ENCODE assay signal across 11 cellular contexts in genomic region chrX:134375691-134376090, GRCh38. TPM values are rescaled to one million over a fixed set of nuclear protein-coding genes. Genes with fewer than 3 reads are reported as not detected.
DNase-seq lines count a peak whose midpoint lies in the region; ATAC-seq, FAIRE-seq and TF ChIP-seq lines count a peak whose summit lies in the region.
"Had no signal": no experiment of that assay in that cellular context is flagged by ENCODE, and none has a peak within 500 bp of the region (broad histone marks: within the 10 kb centered on the region; RNA-seq: fewer than 3 reads in every experiment).

No MANE protein-coding gene starts in this region.

- H3K9ac ChIP-seq in PC-3 (ENCODE audit: low read length), result peak overlapping the region; percentile 94

- WGBS in A549 (ENCODE audit: missing lambda C conversion rate), result 73% methylated on average over 4 of the region's 4 CpGs
- WGBS in ectodermal cell, 2 experiments, result 57% methylated on average over 4 of the region's 4 CpGs; no CpG with 5 or more reads in 1 of the 2 experiments
- WGBS in right cardiac atrium, result 51% methylated on average over 4 of the region's 4 CpGs
- 38 to 56% (median 40%) methylated on average over 4 of the region's 4 CpGs for WGBS in stomach, 5 donors

- H3K27me3 ChIP-seq in DOHH2 (ENCODE audit: control insufficient read depth, low read length), result no peaks in the 10 kb centered on the region
- H3K27me3 ChIP-seq in PC-3 (ENCODE audit: low read length), result no peaks in the 10 kb centered on the region
- H3K27me3 ChIP-seq in ectodermal cell (ENCODE audit: control insufficient read depth, insufficient read depth, low read length, poor library complexity, severe bottlenecking), result no peaks in the 10 kb centered on the region
- H3K27me3 ChIP-seq in right cardiac atrium (ENCODE audit: control insufficient read depth, insufficient read depth), result no peaks in the 10 kb centered on the region
- H3K27me3 ChIP-seq in stomach, result no peaks in the 10 kb centered on the region
- H3K27me3 ChIP-seq: vagina had no signal

- H4K20me1 ChIP-seq in DOHH2 (ENCODE audit: control insufficient read depth, insufficient read depth, low read depth, low read length) (peaks cover 2% of the 10 kb centered on the region; the same call in 1 of the 2 replicates), PC-3 (ENCODE audit: low read length) (no peaks in the 10 kb centered on the region)

- POLR2A ChIA-PET in A549 (lab: Yijun Ruan, JAX), result no interaction called here
- POLR2A ChIA-PET in PC-3 (lab: Charles Lee; ENCODE audit: unreplicated experiment), result no interaction called here

- no peak overlapping the region for H2AFZ ChIP-seq in PC-3 (ENCODE audit: low read length)

- FAIRE-seq in A549 (lab: Jason Lieb, UNC), result no peak

- H3K27ac ChIP-seq in A549 (no peak overlapping the region), DOHH2 (ENCODE audit: low read depth, low read length) (peak overlapping the region; percentile 92), PC-3 (ENCODE audit: low read length) (no peak overlapping the region), ectodermal cell (ENCODE audit: insufficient read depth, low read depth, low read length, poor library complexity, severe bottlenecking) (no peak overlapping the region), right cardiac atrium (ENCODE audit: low read length) (no peak overlapping the region), stomach (no peak overlapping the region)
- H3K27ac ChIP-seq: vagina had no signal

- intact Hi-C loops in PC-3 (cut with micrococcal nuclease), result no loop called here
- intact Hi-C loops in right cardiac atrium (cut with DNase I), result no loop called here
- intact Hi-C loops in stomach (cut with DNase I; ENCODE audit: low total_unique reads), result no loop called here

- TF ChIP-seq EP300 in A549 (IDR thresholded peaks at IDR 0.05) (no peak), stomach (IDR thresholded peaks at IDR 0.05) (no peak)

- H3F3A ChIP-seq in DOHH2 (ENCODE audit: control insufficient read depth, insufficient read depth) (peaks cover 9% of the 10 kb centered on the region), PC-3 (ENCODE audit: low read length, unreplicated experiment) (no peaks in the 10 kb centered on the region)

- TF ChIP-seq RAD21 in A549 (conservative IDR thresholded peaks at IDR 0.05 in 1 of 2, IDR thresholded peaks at IDR 0.05 in 1 of 2), result no peak

- no peaks in the 10 kb centered on the region for H3K9me2 ChIP-seq in DOHH2 (replicated peaks; ENCODE audit: control insufficient read depth, low read length)
- H3K9me2 ChIP-seq in PC-3 (replicated peaks; ENCODE audit: low read length), result no peaks in the 10 kb centered on the region

- peaks cover 15% of the 10 kb centered on the region; the same call in 2 of the 3 replicates for H3K4me1 ChIP-seq in A549
- peaks cover 41% of the 10 kb centered on the region for H3K4me1 ChIP-seq in DOHH2 (ENCODE audit: control insufficient read depth, low read length)
- no peaks in the 10 kb centered on the region; the same call in 1 of the 2 replicates for H3K4me1 ChIP-seq in PC-3 (ENCODE audit: insufficient read depth, low read length)
- no peaks in the 10 kb centered on the region for H3K4me1 ChIP-seq in ectodermal cell (ENCODE audit: control insufficient read depth, insufficient read depth, low read length)
- no peaks in the 10 kb centered on the region for H3K4me1 ChIP-seq in right cardiac atrium (ENCODE audit: control insufficient read depth, insufficient read depth, low read length)
- peaks cover 0 to 18% (median 2%) of the 10 kb centered on the region in 4 donors for H3K4me1 ChIP-seq in stomach

- H3K4me2 ChIP-seq in A549 (peak overlapping the region; percentile 70), DOHH2 (ENCODE audit: low read length) (peak overlapping the region; percentile 79), PC-3 (ENCODE audit: low read length) (peak overlapping the region; percentile 90)

- TF ChIP-seq POLR2A in A549 (IDR thresholded peaks at IDR 0.05; ENCODE audit: low read length), result no peak
- no peak for TF ChIP-seq POLR2A in stomach (IDR thresholded peaks at IDR 0.05)

- TF ChIP-seq CTCF in A549 (IDR thresholded peaks at IDR 0.05) (no peak), DOHH2 (IDR thresholded peaks at IDR 0.05; ENCODE audit: low read depth, low read length, poor library complexity, severe bottlenecking) (no peak), PC-3 (conservative IDR thresholded peaks at IDR 0.05; ENCODE audit: low read depth, low read length) (no peak), stomach (IDR thresholded peaks at IDR 0.05) (no peak)

- DNase-seq in A549 (ENCODE audit: low read depth in 1 of 2, low spot score in 1 of 2), result no peak
- no peak for DNase-seq in PC-3
- no peak for DNase-seq in globus pallidus (ENCODE audit: low spot score)
- DNase-seq in right cardiac atrium, result no peak
- no peak for DNase-seq in stomach
- DNase-seq: NCI-H1436 treated with DMSO at 0.1 percent for 48 hours, NCI-H748 treated with DMSO at 0.1 percent for 48 hours had no signal

- H3K9me3 ChIP-seq in A549, result no peaks in the 10 kb centered on the region
- H3K9me3 ChIP-seq in DOHH2 (ENCODE audit: control insufficient read depth, insufficient read depth, low read length), result no peaks in the 10 kb centered on the region
- no peaks in the 10 kb centered on the region for H3K9me3 ChIP-seq in PC-3 (ENCODE audit: low read length)
- no peaks in the 10 kb centered on the region for H3K9me3 ChIP-seq in ectodermal cell (ENCODE audit: control insufficient read depth, low read length)
- H3K9me3 ChIP-seq in right cardiac atrium (ENCODE audit: control insufficient read depth, low read length), result no peaks in the 10 kb centered on the region
- H3K9me3 ChIP-seq in stomach, result no peaks in the 10 kb centered on the region
- H3K9me3 ChIP-seq: vagina had no signal

- peaks cover 72% of the 10 kb centered on the region for H3K79me2 ChIP-seq in DOHH2 (ENCODE audit: control insufficient read depth, low read length)
- peaks cover 49% of the 10 kb centered on the region for H3K79me2 ChIP-seq in PC-3 (ENCODE audit: low read length)

- ATAC-seq in A549, result no peak
- ATAC-seq in PC-3, result no peak
- no peak for ATAC-seq in right cardiac atrium
- no peak for ATAC-seq in HG02885 (IDR thresholded peaks at IDR 0.05; ENCODE audit: poor library complexity, unreplicated experiment)

- CTCF ChIA-PET in A549 (lab: Yijun Ruan, JAX) (interaction anchor here (0.6 kb wide), 1 partner anchor 541 kb away, joined by 3 read pairs; no protein-coding TSS in a partner anchor), PC-3 (lab: Charles Lee) (no interaction called here)

- no TSS peak for BruUV-seq in PC-3 (replicated peaks; lab: Mats Ljungman, UMichigan)

- H3K4me3 ChIP-seq in A549 (no peak overlapping the region), DOHH2 (ENCODE audit: low read length) (peak overlapping the region; percentile 87), PC-3 (ENCODE audit: low read length) (peak overlapping the region; percentile 94), ectodermal cell (ENCODE audit: insufficient read depth, low read depth, low read length) (peak overlapping the region; percentile 71), right cardiac atrium (ENCODE audit: low read length) (no peak overlapping the region), stomach (no peak overlapping the region)
- H3K4me3 ChIP-seq: vagina had no signal

- H3K36me3 ChIP-seq in DOHH2 (ENCODE audit: control insufficient read depth, low read length), result peaks cover 41% of the 10 kb centered on the region
- H3K36me3 ChIP-seq in PC-3 (ENCODE audit: low read depth, low read length), result peaks cover 11% of the 10 kb centered on the region
- peaks cover 4% of the 10 kb centered on the region for H3K36me3 ChIP-seq in ectodermal cell (ENCODE audit: control insufficient read depth, insufficient read depth, low read length)
- H3K36me3 ChIP-seq in stomach, result no peaks in the 10 kb centered on the region
- H3K36me3 ChIP-seq: vagina had no signal

TF ChIP-seq in A549, 52 proteins besides CTCF, POLR2A, EP300 and RAD21:
- no peak for TF ChIP-seq CHD4 (IDR thresholded peaks at IDR 0.05; ENCODE audit: borderline replicate concordance)
- no peak for TF ChIP-seq CBX2 (IDR thresholded peaks at IDR 0.05; ENCODE audit: borderline replicate concordance, low read depth)
- TF ChIP-seq CBX8 (IDR thresholded peaks at IDR 0.05), result no peak
- no peak for TF ChIP-seq FOSB (CRISPR knock-in tag; IDR thresholded peaks at IDR 0.05)
- no peak for TF ChIP-seq MAFK (IDR thresholded peaks at IDR 0.05; ENCODE audit: partially characterized antibody)
- no peak for TF ChIP-seq RNF2 (IDR thresholded peaks at IDR 0.05; ENCODE audit: borderline replicate concordance, low read depth)
- TF ChIP-seq NR3C1 (IDR thresholded peaks at IDR 0.05), result no peak
- TF ChIP-seq FOXS1 (CRISPR knock-in tag; IDR thresholded peaks at IDR 0.05), result no peak
- no peak for TF ChIP-seq RFX5 (IDR thresholded peaks at IDR 0.05)
- TF ChIP-seq HEYL (CRISPR knock-in tag; IDR thresholded peaks at IDR 0.05), result no peak
- TF ChIP-seq PHF8 (IDR thresholded peaks at IDR 0.05; ENCODE audit: borderline replicate concordance, low read depth), result no peak
- no peak for TF ChIP-seq HES2 (IDR thresholded peaks at IDR 0.05)
- TF ChIP-seq SMC3 (IDR thresholded peaks at IDR 0.05), result no peak

RNA-seq across cellular contexts. Expression of gene PHF6, which starts 2.6 kb away (rescaled TPM):
- 28.7 and 29.3 TPM in 2 replicates for polyA plus RNA-seq in A549 (2011; rRNA removed)
- polyA plus RNA-seq in A549 (2012; cell fraction: cytosol; rRNA removed), result 3.9 and 4.5 TPM in 2 replicates
- polyA plus RNA-seq in A549 (2012; cell fraction: nucleus; rRNA removed), result 2.2 and 3.8 TPM in 2 replicates
- 25.1 to 25.6 TPM (median 25.2 TPM) in 3 replicates for polyA plus RNA-seq in A549 (2017; fragmentation: RNase III; extraction: RNeasy Plus Mini Kit Qiagen cat#74134 plus additional on column Dnase treatment)
- 9.8 and 10.8 TPM in 2 replicates for polyA minus RNA-seq in A549 (2011; rRNA and poly(A)+ RNA removed)
- total RNA-seq in PC-3 (2014; rRNA removed), result 16.8 and 22.3 TPM in 2 replicates
- 97.4 TPM for polyA plus RNA-seq in ectodermal cell (2013, experiment 1 of 4)
- 99.9 TPM for polyA plus RNA-seq in ectodermal cell (2013, experiment 2 of 4)
- 84.2 TPM for polyA plus RNA-seq in ectodermal cell (2013, experiment 3 of 4)
- polyA plus RNA-seq in ectodermal cell (2013, experiment 4 of 4), result 88.0 TPM
- total RNA-seq in right cardiac atrium, result 10 to 100 TPM in 3 of 4 donors, 1 to 10 TPM in 1; 9.2 to 12.6 (median 11.6) TPM
- 5.3 TPM for polyA plus RNA-seq in right cardiac atrium
- total RNA-seq in stomach, result 10 to 100 TPM in 4 of 5 donors, under 1 TPM in 1; 0.58 to 32.3 (median 11.1) TPM
- 1 to 10 TPM; 3.7 to 4.5 (median 4.4) TPM for polyA plus RNA-seq in stomach

Comparison
In these comparisons a context has a peak if more than half of its experiments do, and no peak if none do; other contexts are left out.
1. H3K4me3 ChIP-seq: peak in DOHH2 (single experiment), PC-3 (single experiment) and ectodermal cell (single experiment); none in A549 (single experiment), right cardiac atrium (single experiment) and stomach (0 of 4).
2. Peak in every context shown above with its lines, with median percentiles within 50 percentile points of each other: H3K4me2 ChIP-seq.